ENCODE assay signal across 19 cellular contexts in the genomic region with DNA sequence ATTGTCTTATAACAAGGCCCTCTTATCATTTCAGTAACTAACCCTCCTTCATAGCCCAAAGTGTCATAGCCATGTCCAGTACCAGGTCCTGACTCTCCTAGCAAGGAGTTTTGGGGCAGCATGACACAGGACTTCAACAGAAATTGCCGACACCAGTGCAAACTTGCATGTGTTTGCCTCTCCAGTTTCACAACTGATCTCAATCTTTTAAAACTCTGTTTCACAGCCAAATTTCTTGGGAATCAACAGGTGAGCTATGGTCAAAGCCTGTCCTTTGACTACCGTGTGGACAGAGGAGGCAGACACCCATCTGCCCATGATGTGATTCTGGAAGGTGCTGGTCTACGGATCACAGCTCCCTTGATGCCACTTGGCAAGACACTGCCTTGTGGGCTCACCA. TPM values are rescaled to one million over a fixed set of nuclear protein-coding genes. Genes with fewer than 3 reads are reported as not detected.
DNase-seq lines count a peak whose midpoint lies in the region; ATAC-seq, FAIRE-seq and TF ChIP-seq lines count a peak whose summit lies in the region.
"Had no signal": no experiment of that assay in that cellular context is flagged by ENCODE, and none has a peak within 500 bp of the region (broad histone marks: within the 10 kb centered on the region; RNA-seq: fewer than 3 reads in every experiment).

No MANE protein-coding gene starts in this region.

- H3K4me2 ChIP-seq in keratinocyte (ENCODE audit: control insufficient read depth, extremely low read depth, insufficient read depth, low read depth, low read length), result no peak overlapping the region

- H3K4me1 ChIP-seq in HEK293 (ENCODE audit: control insufficient read depth, insufficient read depth, low read length) (peaks cover 15% of the 10 kb centered on the region), RWPE2 (ENCODE audit: insufficient read depth, poor library complexity, severe bottlenecking) (peaks cover 3% of the 10 kb centered on the region), keratinocyte (ENCODE audit: control insufficient read depth, extremely low read depth, insufficient read depth, low read length) (peaks cover 11% of the 10 kb centered on the region)

- H3K36me3 ChIP-seq in HEK293 (ENCODE audit: control insufficient read depth in 2 of 2, insufficient read depth in 1 of 2, low read length in 2 of 2), result no peaks in the 10 kb centered on the region
- peaks cover 100% of the 10 kb centered on the region for H3K36me3 ChIP-seq in RWPE2 (ENCODE audit: low read depth)
- peaks cover 65 to 83% of the 10 kb centered on the region in 2 experiments for H3K36me3 ChIP-seq in keratinocyte (ENCODE audit: control insufficient read depth in 2 of 2, extremely low read depth in 1 of 2, insufficient read depth in 2 of 2, low read length in 2 of 2)

- POLR2A ChIA-PET in HEK293 (lab: Yijun Ruan, JAX), result no interaction called here

- no peak overlapping the region for H3K9ac ChIP-seq in keratinocyte (ENCODE audit: control insufficient read depth, extremely low read depth, insufficient read depth, low read length)
- H3K9ac ChIP-seq: GM23248 had no signal

- no peak overlapping the region for H3K27ac ChIP-seq in HEK293 (ENCODE audit: extremely low read depth, low read depth, low read length)
- H3K27ac ChIP-seq in RWPE2 (ENCODE audit: poor library complexity, severe bottlenecking), result peak overlapping the region; percentile 14
- H3K27ac ChIP-seq in keratinocyte (ENCODE audit: control insufficient read depth, insufficient read depth, low read length), result peak overlapping the region; percentile 22
- H3K27ac ChIP-seq: GM23248 had no signal

- ATAC-seq in RWPE2 (ENCODE audit: low read depth), result no peak
- ATAC-seq in GM19463 (IDR thresholded peaks at IDR 0.05; ENCODE audit: unreplicated experiment), result no peak
- ATAC-seq: HCT116 had no signal

- H3K9me3 ChIP-seq in HEK293 (ENCODE audit: control insufficient read depth, insufficient read depth, low read depth, low read length) (no peaks in the 10 kb centered on the region), RWPE2 (ENCODE audit: severe bottlenecking) (no peaks in the 10 kb centered on the region), keratinocyte (ENCODE audit: control insufficient read depth, low read depth, low read length) (no peaks in the 10 kb centered on the region)

- no peak overlapping the region for H3K4me3 ChIP-seq in HEK293 (ENCODE audit: low read depth, low read length)
- no peak overlapping the region for H3K4me3 ChIP-seq in RWPE2 (ENCODE audit: severe bottlenecking)
- H3K4me3 ChIP-seq in keratinocyte (ENCODE audit: control insufficient read depth in 2 of 3, extremely low read depth in 1 of 3, insufficient read depth in 2 of 3, low read depth in 1 of 3, low read length in 3 of 3), result no peak overlapping the region
- H3K4me3 ChIP-seq: GM23248 had no signal

- TF ChIP-seq CTCF in HEK293 (tag by site-specific recombination; IDR thresholded peaks at IDR 0.05), result no peak
- no peak for TF ChIP-seq CTCF in RWPE2 (IDR thresholded peaks at IDR 0.05; ENCODE audit: poor library complexity, severe bottlenecking)
- TF ChIP-seq CTCF in keratinocyte (optimal IDR thresholded peaks at IDR 0.05 in 1 of 3, IDR thresholded peaks at IDR 0.05 in 1 of 3, conservative IDR thresholded peaks at IDR 0.05 in 1 of 3; ENCODE audit: extremely low read depth in 1 of 3, insufficient read depth in 2 of 3, low read length in 3 of 3), result no peak

- CTCF ChIA-PET in HEK293 (lab: Yijun Ruan, JAX), result interaction anchor here (0.6 to 12.6 kb wide), 3 partner anchors 16 to 479 kb away, joined by 3 to 135 read pairs (median 4); no protein-coding TSS in a partner anchor

- no peaks in the 10 kb centered on the region for H3K27me3 ChIP-seq in RWPE2 (ENCODE audit: insufficient read depth, poor library complexity, severe bottlenecking)
- no peaks in the 10 kb centered on the region for H3K27me3 ChIP-seq in keratinocyte (ENCODE audit: control insufficient read depth, extremely low read depth, insufficient read depth, low read length)

- no peaks in the 10 kb centered on the region for H3K79me2 ChIP-seq in keratinocyte (ENCODE audit: control insufficient read depth, insufficient read depth, low read length)

- dilution Hi-C loops in keratinocyte (cut with MboI; ENCODE audit: extremely low pct_ligation_motif_present, low sequenced_read_pairs), result no loop called here

- no peaks in the 10 kb centered on the region for H3K9me1 ChIP-seq in keratinocyte (ENCODE audit: control insufficient read depth, extremely low read depth, insufficient read depth, low read length)

- peaks cover 11% of the 10 kb centered on the region for H4K20me1 ChIP-seq in keratinocyte (ENCODE audit: control insufficient read depth, extremely low read depth, insufficient read depth, low read length)

- no peak overlapping the region for H2AFZ ChIP-seq in keratinocyte (ENCODE audit: control insufficient read depth, low read length)
- H2AFZ ChIP-seq: GM23248 had no signal

- FAIRE-seq in keratinocyte (lab: Jason Lieb, UNC), result no peak
- FAIRE-seq: GM12891, GM18507, H1 had no signal

- intact Hi-C loops in posterior vena cava (cut with DNase I), result loop anchor here in 1 of 2 donors (10.0 kb wide), 2 partner anchors 78 to 258 kb away; no protein-coding TSS in a partner anchor

- DNase-seq in RWPE2 (ENCODE audit: low spot score) (no peak), keratinocyte (ENCODE audit: low read depth, low spot score) (no peak), A172 (ENCODE audit: low spot score) (no peak), posterior vena cava (ENCODE audit: low spot score) (no peak)
- DNase-seq: 8988T; C1 segment of cervical spinal cord; Calu3; CD4-positive, alpha-beta memory T cell; COR-L47; DMS79 treated with DMSO at 0.1 percent for 48 hours; GF-D8; H7 had no signal

TF ChIP-seq in HEK293, 187 proteins besides CTCF, POLR2A, EP300 and RAD21:
- TF ChIP-seq PRDM1 (tag by site-specific recombination; IDR thresholded peaks at IDR 0.05) (no peak), ZNF645 (tag by site-specific recombination; IDR thresholded peaks at IDR 0.05) (no peak), ZNF664 (tag by site-specific recombination; IDR thresholded peaks at IDR 0.05) (no peak), PRDM6 (tag by site-specific recombination; IDR thresholded peaks at IDR 0.05) (no peak), SCRT2 (tag by site-specific recombination; IDR thresholded peaks at IDR 0.05) (peak; percentile 90)

RNA-seq across cellular contexts. Expression of gene LAMC2, which starts 36.8 kb away (rescaled TPM):
- polyA plus RNA-seq in keratinocyte, result 1,627 to 2,571 TPM (median 2,208 TPM) in 3 replicates
- polyA plus RNA-seq in keratinocyte (2011; ENCODE audit: low read depth), result 350 TPM
- polyA plus RNA-seq in keratinocyte (2011; cell fraction: cytosol; rRNA removed), result 688 and 783 TPM in 2 replicates
- 3,724 and 4,110 TPM in 2 replicates for polyA plus RNA-seq in keratinocyte (2011; cell fraction: nucleus; rRNA removed)
- 312 and 2,583 TPM in 2 replicates for polyA plus RNA-seq in keratinocyte (2012; ENCODE audit: low replicate concordance)
- polyA minus RNA-seq in keratinocyte, result 2,532 to 3,187 TPM (median 2,714 TPM) in 3 replicates
- polyA minus RNA-seq in keratinocyte (2011; cell fraction: cytosol; rRNA and poly(A)+ RNA removed), result 1,597 TPM
- 4,972 and 7,290 TPM in 2 replicates for polyA minus RNA-seq in keratinocyte (2011; cell fraction: nucleus; rRNA and poly(A)+ RNA removed)
- total RNA-seq in A172 (2014; rRNA removed; shearing (Covaris generic)), result 24.5 and 36.8 TPM in 2 replicates
- total RNA-seq in posterior vena cava, result 1 to 10 TPM; 1.7 to 2.9 TPM
- total RNA-seq: CD4-positive, alpha-beta memory T cell had no signal
- polyA plus RNA-seq: CD4-positive, alpha-beta memory T cell had no signal
